ENCODE assay signal across 8 cellular contexts in the genomic region with DNA sequence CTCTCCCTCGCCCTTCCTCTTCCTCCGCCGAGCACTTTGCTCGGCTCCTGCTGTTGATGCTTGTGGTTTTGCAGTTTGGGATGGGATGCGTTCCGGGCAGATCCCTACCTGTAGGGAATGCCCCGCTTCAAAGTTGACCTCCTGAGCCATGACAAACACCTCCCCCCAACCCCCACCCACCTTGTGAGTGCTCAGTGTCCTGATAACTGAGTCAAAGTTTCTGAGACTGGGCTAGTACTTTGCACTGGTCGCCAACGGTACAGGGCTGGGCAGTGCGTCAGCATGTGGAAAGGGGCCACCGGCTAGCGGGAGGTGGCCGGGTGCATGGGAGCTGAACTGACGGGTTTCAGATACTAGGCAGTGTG. TPM values are rescaled to one million over a fixed set of nuclear protein-coding genes. Genes with fewer than 3 reads are reported as not detected.
DNase-seq lines count a peak whose midpoint lies in the region; ATAC-seq lines count a peak whose summit lies in the region.

No MANE protein-coding gene starts in this region.

- DNase-seq in NK-92 treated with Interleukin-12 subunit alpha and Interleukin-12 subunit beta, amount 100 ng/mL, for 24 hours (lab: John Stamatoyannopoulos, UW): peak; percentile 66
- no peak for DNase-seq in NK-92 (lab: John Stamatoyannopoulos, UW; ENCODE audit: unreplicated experiment)
- DNase-seq in SK-N-DZ (ENCODE audit: low spot score): peak; percentile 9
- peak in 22 of 61 donors; percentile 2 to 53 (median 18) for DNase-seq in caudate nucleus (lab: John Stamatoyannopoulos, UW)
- DNase-seq in stimulated activated CD4-positive, alpha-beta T cell treated with anti-CD3 and anti-CD28 coated beads, Interleukin-4, amount 100 ng/mL, for 24 hours: peak; percentile 29
- no peak for DNase-seq in NCI-H2196 (lab: John Stamatoyannopoulos, UW; ENCODE audit: unreplicated experiment)

- H3K27ac ChIP-seq in caudate nucleus (ENCODE audit: low read depth, low read length) (peak overlapping the region; percentile 85), layer of hippocampus (ENCODE audit: low read depth, low read length) (peak overlapping the region; percentile 71)

- no peaks in the 10 kb centered on the region for H3K27me3 ChIP-seq in layer of hippocampus (ENCODE audit: control insufficient read depth, insufficient read depth, low read length)

- peak; percentile 10 for ATAC-seq in HG02938 (IDR thresholded peaks at IDR 0.05; ENCODE audit: unreplicated experiment)

RNA-seq across cellular contexts. Expression of gene RABGAP1L, which starts 0.8 kb away (rescaled TPM):
- 5.1 and 7.3 TPM in 2 replicates for polyA plus RNA-seq in SK-N-DZ (2014; cell fraction: cytosol; rRNA removed)
- polyA plus RNA-seq in SK-N-DZ (2014; cell fraction: nucleus; rRNA removed): 3.2 TPM in 2 replicates

Comparison
In these comparisons a context has a peak if more than half of its experiments do, and no peak if none do; other contexts are left out.
1. DNase-seq: peak in NK-92 treated with Interleukin-12 subunit alpha and Interleukin-12 subunit beta, amount 100 ng/mL, for 24 hours (single experiment), SK-N-DZ (single experiment) and stimulated activated CD4-positive, alpha-beta T cell treated with anti-CD3 and anti-CD28 coated beads, Interleukin-4, amount 100 ng/mL, for 24 hours (single experiment); none in NK-92 (single experiment) and NCI-H2196 (single experiment).